Comparison of ENCODE assay signal across 1 cellular context in the genomic region with DNA sequence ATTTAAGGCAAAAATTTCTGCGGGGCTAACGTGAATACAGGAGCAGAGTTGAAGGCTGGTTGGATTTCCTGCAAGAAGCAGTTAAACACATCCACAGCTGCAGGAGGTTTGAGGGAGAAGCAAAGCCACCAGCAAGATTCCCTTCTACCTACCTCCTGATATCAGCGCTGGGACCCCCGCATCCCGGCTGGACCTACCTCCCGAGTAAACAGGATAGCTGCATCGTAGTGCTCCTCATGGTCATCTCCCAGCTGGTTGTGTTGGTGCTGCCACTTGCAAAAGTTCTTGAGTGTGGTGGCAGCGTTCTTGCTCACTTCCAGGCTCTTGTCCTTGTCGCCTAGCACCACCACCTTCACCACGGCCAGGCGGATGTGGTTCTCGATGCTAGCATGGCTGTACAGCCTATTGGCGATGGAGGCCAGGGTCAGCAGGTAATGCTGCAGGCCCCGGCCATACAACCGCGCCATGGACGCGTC.
TF ChIP-seq lines count a peak whose summit lies in the region.

No MANE protein-coding gene starts in this region.

TF ChIP-seq in H1, 55 proteins besides CTCF, POLR2A, EP300 and RAD21:
- TF ChIP-seq SP4 (IDR thresholded peaks at IDR 0.05; ENCODE audit: low read length) (no peak), BRCA1 (IDR thresholded peaks at IDR 0.05; ENCODE audit: low read depth, low read length) (no peak), CBX5 (IDR thresholded peaks at IDR 0.05; ENCODE audit: low read depth, low read length) (no peak), TAF7 (optimal IDR thresholded peaks at IDR 0.05; ENCODE audit: borderline replicate concordance, low read depth, low read length) (no peak), KDM5A (IDR thresholded peaks at IDR 0.05; ENCODE audit: low read length) (no peak), SRF (IDR thresholded peaks at IDR 0.05; ENCODE audit: low read depth, low read length) (no peak), EZH2 (IDR thresholded peaks at IDR 0.05; ENCODE audit: low read depth, low read length, severe bottlenecking) (no peak), POU5F1 (IDR thresholded peaks at IDR 0.05; ENCODE audit: low read depth, low read length) (no peak), CHD2 (IDR thresholded peaks at IDR 0.05; ENCODE audit: low read length) (no peak), YY1 (IDR thresholded peaks at IDR 0.05; ENCODE audit: low read depth, low read length) (no peak), CHD1 (IDR thresholded peaks at IDR 0.05; ENCODE audit: low read depth, low read length) (no peak)
- TF ChIP-seq, protein P1, sequence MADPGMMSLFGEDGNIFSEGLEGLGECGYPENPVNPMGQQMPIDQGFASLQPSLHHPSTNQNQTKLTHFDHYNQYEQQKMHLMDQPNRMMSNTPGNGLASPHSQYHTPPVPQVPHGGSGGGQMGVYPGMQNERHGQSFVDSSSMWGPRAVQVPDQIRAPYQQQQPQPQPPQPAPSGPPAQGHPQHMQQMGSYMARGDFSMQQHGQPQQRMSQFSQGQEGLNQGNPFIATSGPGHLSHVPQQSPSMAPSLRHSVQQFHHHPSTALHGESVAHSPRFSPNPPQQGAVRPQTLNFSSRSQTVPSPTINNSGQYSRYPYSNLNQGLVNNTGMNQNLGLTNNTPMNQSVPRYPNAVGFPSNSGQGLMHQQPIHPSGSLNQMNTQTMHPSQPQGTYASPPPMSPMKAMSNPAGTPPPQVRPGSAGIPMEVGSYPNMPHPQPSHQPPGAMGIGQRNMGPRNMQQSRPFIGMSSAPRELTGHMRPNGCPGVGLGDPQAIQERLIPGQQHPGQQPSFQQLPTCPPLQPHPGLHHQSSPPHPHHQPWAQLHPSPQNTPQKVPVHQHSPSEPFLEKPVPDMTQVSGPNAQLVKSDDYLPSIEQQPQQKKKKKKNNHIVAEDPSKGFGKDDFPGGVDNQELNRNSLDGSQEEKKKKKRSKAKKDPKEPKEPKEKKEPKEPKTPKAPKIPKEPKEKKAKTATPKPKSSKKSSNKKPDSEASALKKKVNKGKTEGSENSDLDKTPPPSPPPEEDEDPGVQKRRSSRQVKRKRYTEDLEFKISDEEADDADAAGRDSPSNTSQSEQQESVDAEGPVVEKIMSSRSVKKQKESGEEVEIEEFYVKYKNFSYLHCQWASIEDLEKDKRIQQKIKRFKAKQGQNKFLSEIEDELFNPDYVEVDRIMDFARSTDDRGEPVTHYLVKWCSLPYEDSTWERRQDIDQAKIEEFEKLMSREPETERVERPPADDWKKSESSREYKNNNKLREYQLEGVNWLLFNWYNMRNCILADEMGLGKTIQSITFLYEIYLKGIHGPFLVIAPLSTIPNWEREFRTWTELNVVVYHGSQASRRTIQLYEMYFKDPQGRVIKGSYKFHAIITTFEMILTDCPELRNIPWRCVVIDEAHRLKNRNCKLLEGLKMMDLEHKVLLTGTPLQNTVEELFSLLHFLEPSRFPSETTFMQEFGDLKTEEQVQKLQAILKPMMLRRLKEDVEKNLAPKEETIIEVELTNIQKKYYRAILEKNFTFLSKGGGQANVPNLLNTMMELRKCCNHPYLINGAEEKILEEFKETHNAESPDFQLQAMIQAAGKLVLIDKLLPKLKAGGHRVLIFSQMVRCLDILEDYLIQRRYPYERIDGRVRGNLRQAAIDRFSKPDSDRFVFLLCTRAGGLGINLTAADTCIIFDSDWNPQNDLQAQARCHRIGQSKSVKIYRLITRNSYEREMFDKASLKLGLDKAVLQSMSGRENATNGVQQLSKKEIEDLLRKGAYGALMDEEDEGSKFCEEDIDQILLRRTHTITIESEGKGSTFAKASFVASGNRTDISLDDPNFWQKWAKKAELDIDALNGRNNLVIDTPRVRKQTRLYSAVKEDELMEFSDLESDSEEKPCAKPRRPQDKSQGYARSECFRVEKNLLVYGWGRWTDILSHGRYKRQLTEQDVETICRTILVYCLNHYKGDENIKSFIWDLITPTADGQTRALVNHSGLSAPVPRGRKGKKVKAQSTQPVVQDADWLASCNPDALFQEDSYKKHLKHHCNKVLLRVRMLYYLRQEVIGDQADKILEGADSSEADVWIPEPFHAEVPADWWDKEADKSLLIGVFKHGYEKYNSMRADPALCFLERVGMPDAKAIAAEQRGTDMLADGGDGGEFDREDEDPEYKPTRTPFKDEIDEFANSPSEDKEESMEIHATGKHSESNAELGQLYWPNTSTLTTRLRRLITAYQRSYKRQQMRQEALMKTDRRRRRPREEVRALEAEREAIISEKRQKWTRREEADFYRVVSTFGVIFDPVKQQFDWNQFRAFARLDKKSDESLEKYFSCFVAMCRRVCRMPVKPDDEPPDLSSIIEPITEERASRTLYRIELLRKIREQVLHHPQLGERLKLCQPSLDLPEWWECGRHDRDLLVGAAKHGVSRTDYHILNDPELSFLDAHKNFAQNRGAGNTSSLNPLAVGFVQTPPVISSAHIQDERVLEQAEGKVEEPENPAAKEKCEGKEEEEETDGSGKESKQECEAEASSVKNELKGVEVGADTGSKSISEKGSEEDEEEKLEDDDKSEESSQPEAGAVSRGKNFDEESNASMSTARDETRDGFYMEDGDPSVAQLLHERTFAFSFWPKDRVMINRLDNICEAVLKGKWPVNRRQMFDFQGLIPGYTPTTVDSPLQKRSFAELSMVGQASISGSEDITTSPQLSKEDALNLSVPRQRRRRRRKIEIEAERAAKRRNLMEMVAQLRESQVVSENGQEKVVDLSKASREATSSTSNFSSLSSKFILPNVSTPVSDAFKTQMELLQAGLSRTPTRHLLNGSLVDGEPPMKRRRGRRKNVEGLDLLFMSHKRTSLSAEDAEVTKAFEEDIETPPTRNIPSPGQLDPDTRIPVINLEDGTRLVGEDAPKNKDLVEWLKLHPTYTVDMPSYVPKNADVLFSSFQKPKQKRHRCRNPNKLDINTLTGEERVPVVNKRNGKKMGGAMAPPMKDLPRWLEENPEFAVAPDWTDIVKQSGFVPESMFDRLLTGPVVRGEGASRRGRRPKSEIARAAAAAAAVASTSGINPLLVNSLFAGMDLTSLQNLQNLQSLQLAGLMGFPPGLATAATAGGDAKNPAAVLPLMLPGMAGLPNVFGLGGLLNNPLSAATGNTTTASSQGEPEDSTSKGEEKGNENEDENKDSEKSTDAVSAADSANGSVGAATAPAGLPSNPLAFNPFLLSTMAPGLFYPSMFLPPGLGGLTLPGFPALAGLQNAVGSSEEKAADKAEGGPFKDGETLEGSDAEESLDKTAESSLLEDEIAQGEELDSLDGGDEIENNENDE (IDR thresholded peaks at IDR 0.05; ENCODE audit: insufficient replicate concordance, low read length) = no peak
- TF ChIP-seq, protein P2, sequence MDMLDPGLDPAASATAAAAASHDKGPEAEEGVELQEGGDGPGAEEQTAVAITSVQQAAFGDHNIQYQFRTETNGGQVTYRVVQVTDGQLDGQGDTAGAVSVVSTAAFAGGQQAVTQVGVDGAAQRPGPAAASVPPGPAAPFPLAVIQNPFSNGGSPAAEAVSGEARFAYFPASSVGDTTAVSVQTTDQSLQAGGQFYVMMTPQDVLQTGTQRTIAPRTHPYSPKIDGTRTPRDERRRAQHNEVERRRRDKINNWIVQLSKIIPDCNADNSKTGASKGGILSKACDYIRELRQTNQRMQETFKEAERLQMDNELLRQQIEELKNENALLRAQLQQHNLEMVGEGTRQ (IDR thresholded peaks at IDR 0.05; ENCODE audit: low read length) = no peak
- TF ChIP-seq, protein P3, sequence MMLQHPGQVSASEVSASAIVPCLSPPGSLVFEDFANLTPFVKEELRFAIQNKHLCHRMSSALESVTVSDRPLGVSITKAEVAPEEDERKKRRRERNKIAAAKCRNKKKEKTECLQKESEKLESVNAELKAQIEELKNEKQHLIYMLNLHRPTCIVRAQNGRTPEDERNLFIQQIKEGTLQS (IDR thresholded peaks at IDR 0.05; ENCODE audit: insufficient read depth, low read depth, low read length) = no peak
